Comparison of ENCODE assay signal across 4 cellular contexts in the genomic region with DNA sequence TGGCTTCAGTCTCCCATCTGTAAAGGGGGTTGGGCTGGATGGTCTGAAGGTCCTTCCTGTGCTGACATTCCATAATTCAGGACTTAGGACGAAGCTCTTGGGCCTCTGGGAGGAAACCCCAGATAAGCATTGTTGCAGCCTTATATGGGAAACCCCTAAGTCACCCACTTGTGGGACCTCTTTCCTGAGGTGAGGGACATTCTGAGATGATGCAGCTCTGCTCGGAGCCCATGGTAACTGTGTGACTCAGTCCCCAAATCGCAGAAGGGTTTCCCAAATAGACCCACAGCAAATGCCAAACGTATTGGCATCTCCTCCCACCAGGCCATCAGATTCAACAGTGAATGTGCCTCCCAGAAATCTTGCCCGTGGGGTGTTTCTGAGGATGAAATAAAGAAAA. TPM values are rescaled to one million over a fixed set of nuclear protein-coding genes. Genes with fewer than 3 reads are reported as not detected.
"Had no signal": no experiment of that assay in that cellular context is flagged by ENCODE, and none has a peak within 500 bp of the region (broad histone marks: within the 10 kb centered on the region; RNA-seq: fewer than 3 reads in every experiment).

No MANE protein-coding gene starts in this region.

RNA-seq across cellular contexts. Expression of a gene that starts 47.2 kb away (rescaled TPM):
- total RNA-seq: LHCN-M2, MCF 10A, NCI-H460 had no signal

RNA-seq across cellular contexts. Expression of a gene that starts 52.9 kb away (rescaled TPM):
- total RNA-seq: LHCN-M2, M059J, MCF 10A, NCI-H460 had no signal
